7 cellular contexts compared by ENCODE assay signal in genomic region chr7:22730921-22731654, GRCh38. TPM values are rescaled to one million over a fixed set of nuclear protein-coding genes. Genes with fewer than 3 reads are reported as not detected.
DNase-seq lines count a peak whose midpoint lies in the region; ATAC-seq, FAIRE-seq and TF ChIP-seq lines count a peak whose summit lies in the region.

No MANE protein-coding gene starts in this region.

- H3K9me3 Mint-ChIP-seq in osteocyte (ENCODE audit: unreplicated experiment): no peaks in the 10 kb centered on the region

- peaks cover 32% of the 10 kb centered on the region for H3K4me1 ChIP-seq in OCI-LY3 (ENCODE audit: low read length)

- ATAC-seq in HG02973 (IDR thresholded peaks at IDR 0.05; ENCODE audit: unreplicated experiment): no peak

- peaks cover 35% of the 10 kb centered on the region for H3K4me1 Mint-ChIP-seq in osteocyte (ENCODE audit: unreplicated experiment)

- peaks cover 28% of the 10 kb centered on the region for H3K79me2 ChIP-seq in OCI-LY3 (ENCODE audit: low read length)

- H3K4me3 ChIP-seq in OCI-LY3 (ENCODE audit: low read length): 0 out of 2 replicates have a peak overlapping the region, but pooled peaks have one; percentile 19
- no peak overlapping the region for H3K4me3 ChIP-seq in bronchial epithelial cell (ENCODE audit: low read depth, low read length)

- H3K4me2 ChIP-seq in OCI-LY3 (ENCODE audit: low read length): peak overlapping the region; percentile 37

- H3K27me3 ChIP-seq in OCI-LY3 (ENCODE audit: low read depth, low read length): no peaks in the 10 kb centered on the region
- H3K27me3 ChIP-seq in bronchial epithelial cell (ENCODE audit: control insufficient read depth, insufficient read depth, low read length): no peaks in the 10 kb centered on the region

- H3K9me3 ChIP-seq in OCI-LY3 (ENCODE audit: insufficient read depth, low read length): no peaks in the 10 kb centered on the region

- no peaks in the 10 kb centered on the region for H3K36me3 Mint-ChIP-seq in osteocyte (ENCODE audit: unreplicated experiment)

- H3K36me3 ChIP-seq in OCI-LY3 (replicated peaks; ENCODE audit: low read depth, low read length) (peaks cover 15% of the 10 kb centered on the region), bronchial epithelial cell (ENCODE audit: control insufficient read depth, insufficient read depth, low read length) (no peaks in the 10 kb centered on the region)

- peak overlapping the region; percentile 56 for H3K4me3 Mint-ChIP-seq in osteocyte (ENCODE audit: unreplicated experiment)

- H3K9ac ChIP-seq in OCI-LY3 (ENCODE audit: low read length): no peak overlapping the region

- no peaks in the 10 kb centered on the region for H4K20me1 ChIP-seq in OCI-LY3 (ENCODE audit: insufficient read depth, low read length)

- H3K27ac Mint-ChIP-seq in osteocyte (ENCODE audit: unreplicated experiment): peak overlapping the region; percentile 84

- H3K27me3 Mint-ChIP-seq in osteocyte (ENCODE audit: unreplicated experiment): no peaks in the 10 kb centered on the region

- H2AFZ ChIP-seq in OCI-LY3 (ENCODE audit: low read depth, low read length): no peak overlapping the region

- TF ChIP-seq CTCF in OCI-LY3 (IDR thresholded peaks at IDR 0.05; ENCODE audit: low read depth, low read length) (no peak), bronchial epithelial cell (IDR thresholded peaks at IDR 0.05; ENCODE audit: insufficient read depth, low read length, severe bottlenecking) (no peak), osteocyte (IDR thresholded peaks at IDR 0.05) (no peak), D721Med (IDR thresholded peaks at IDR 0.05; ENCODE audit: insufficient read depth, missing control alignments) (no peak)

- H3K27ac ChIP-seq in OCI-LY3 (ENCODE audit: low read length): no peak overlapping the region

- FAIRE-seq in bronchial epithelial cell (lab: Jason Lieb, UNC) (no peak), D721Med (lab: Jason Lieb, UNC) (no peak)

- DNase-seq in GOT3 (lab: John Stamatoyannopoulos, UW): peak; percentile 44
- DNase-seq in bronchial epithelial cell (ENCODE audit: low read depth): peak; percentile 82
- no peak for DNase-seq in osteocyte (ENCODE audit: extremely low spot score, unreplicated experiment)
- no peak for DNase-seq in D721Med (ENCODE audit: insufficient read length, low spot score)
- no peak for DNase-seq in GM03348 (ENCODE audit: low spot score)

RNA-seq across cellular contexts. Expression of gene IL6, which starts 4.1 kb away (rescaled TPM):
- total RNA-seq in bronchial epithelial cell: 0.13 and 0.53 TPM in 2 replicates
- not detected in 2 replicates for total RNA-seq in osteocyte

Comparison
In these comparisons a context has a peak if more than half of its experiments do, and no peak if none do; other contexts are left out.
1. DNase-seq: peak in GOT3 (single experiment) and bronchial epithelial cell (single experiment); none in osteocyte (single experiment), D721Med (single experiment) and GM03348 (single experiment).